8 cellular contexts compared by ENCODE assay signal in the genomic region with DNA sequence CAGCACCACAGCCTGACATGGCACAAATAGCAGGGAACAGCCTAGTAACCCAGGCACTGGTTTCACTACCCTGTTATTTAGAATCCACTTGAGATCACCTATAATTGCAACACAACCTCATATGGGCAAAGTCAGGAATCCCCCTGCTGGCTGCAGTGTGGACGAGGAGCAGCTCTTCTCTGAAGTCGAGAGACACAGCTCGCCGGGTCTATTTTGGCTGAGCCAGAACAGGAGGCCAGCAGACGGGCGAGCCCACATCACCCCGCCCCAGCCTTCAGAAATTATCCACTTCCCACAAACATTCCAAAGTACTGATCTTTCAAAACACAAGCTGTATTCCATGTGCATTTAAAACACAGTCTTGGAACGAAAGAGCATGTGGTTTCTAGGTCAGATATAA.
A peak's percentile ranks its signal among the peaks of the same experiment; 100 is the strongest.
DNase-seq lines count a peak whose midpoint lies in the region; ATAC-seq and TF ChIP-seq lines count a peak whose summit lies in the region.

No MANE protein-coding gene starts in this region.

- no peak overlapping the region for H3K4me3 ChIP-seq in upper lobe of right lung

- TF ChIP-seq CTCF in upper lobe of right lung (IDR thresholded peaks at IDR 0.05) = peak; percentile 35

- DNase-seq in NCI-H82 (lab: John Stamatoyannopoulos, UW) = peak; percentile 11
- no peak for DNase-seq in NCI-H82 treated with DMSO at 0.1 percent for 48 hours (lab: John Stamatoyannopoulos, UW; ENCODE audit: unreplicated experiment)
- DNase-seq in amniotic epithelial cell (ENCODE audit: low read depth) = peak; percentile 97
- DNase-seq in iPS-NIHi7 (ENCODE audit: extremely low spot score) = peak; percentile 51
- DNase-seq in upper lobe of right lung = no peak
- no peak for DNase-seq in immature natural killer cell

- H3K36me3 Mint-ChIP-seq in immature natural killer cell = no peaks in the 10 kb centered on the region

- no peak overlapping the region for H3K27ac Mint-ChIP-seq in immature natural killer cell

- H3K4me1 Mint-ChIP-seq in immature natural killer cell = no peaks in the 10 kb centered on the region

- intact Hi-C loops in upper lobe of right lung (cut with DNase I) = loop anchor here (10.0 kb wide), 1 partner anchor 184 kb away; a partner anchor contains a TSS

- ATAC-seq in upper lobe of right lung = peak; percentile 48
- ATAC-seq in GM18511 (IDR thresholded peaks at IDR 0.05; ENCODE audit: unreplicated experiment) = no peak
- ATAC-seq in GM18907 (IDR thresholded peaks at IDR 0.05; ENCODE audit: unreplicated experiment) = no peak

- peaks cover 0 to 2% (median 0%) of the 10 kb centered on the region in 6 donors for H3K9me3 Mint-ChIP-seq in immature natural killer cell

- H3K4me1 ChIP-seq in upper lobe of right lung = peaks cover 12% of the 10 kb centered on the region

- H3K27me3 ChIP-seq in upper lobe of right lung = no peaks in the 10 kb centered on the region

- H3K4me3 Mint-ChIP-seq in immature natural killer cell = no peak overlapping the region

- no peak overlapping the region for H3K27ac ChIP-seq in upper lobe of right lung

- no peaks in the 10 kb centered on the region for H3K9me3 ChIP-seq in upper lobe of right lung

- no peaks in the 10 kb centered on the region for H3K36me3 ChIP-seq in upper lobe of right lung

- peaks cover 6 to 7% (median 6%) of the 10 kb centered on the region in 3 donors for H3K27me3 Mint-ChIP-seq in immature natural killer cell (ENCODE audit: low read depth in 3 of 3)

Comparison
In these comparisons a context has a peak if more than half of its experiments do, and no peak if none do; other contexts are left out.
1. DNase-seq: peak in NCI-H82 (single experiment), amniotic epithelial cell (single experiment) and iPS-NIHi7 (single experiment); none in NCI-H82 treated with DMSO at 0.1 percent for 48 hours (single experiment), upper lobe of right lung (single experiment) and immature natural killer cell (0 of 3).